ENCODE assay signal across 10 cellular contexts in genomic region chr12:110537605-110538409, GRCh38. TPM values are rescaled to one million over a fixed set of nuclear protein-coding genes. Genes with fewer than 3 reads are reported as not detected.
A peak's percentile ranks its signal among the peaks of the same experiment; 100 is the strongest.
DNase-seq lines count a peak whose midpoint lies in the region; ATAC-seq and TF ChIP-seq lines count a peak whose summit lies in the region.
"Had no signal": no experiment of that assay in that cellular context is flagged by ENCODE, and none has a peak within 500 bp of the region (broad histone marks: within the 10 kb centered on the region; RNA-seq: fewer than 3 reads in every experiment).

No MANE protein-coding gene starts in this region.

- H3K9me3 Mint-ChIP-seq in mesothelial cell of epicardium: no peaks in the 10 kb centered on the region

- H3K27ac Mint-ChIP-seq in mesothelial cell of epicardium (peak overlapping the region; percentile 37), T-helper 17 cell (no peak overlapping the region)
- H3K27ac Mint-ChIP-seq: progenitor cell of endocrine pancreas had no signal

- peaks cover 7 to 49% (median 26%) of the 10 kb centered on the region in 4 donors for H3K36me3 ChIP-seq in upper lobe of left lung

- WGBS in upper lobe of left lung, 2 donors: 58 to 81% methylated on average over 8 to 9 of the region's 9 CpGs

- TF ChIP-seq CTCF in coronary artery (IDR thresholded peaks at IDR 0.05) (no peak), mesothelial cell of epicardium (IDR thresholded peaks at IDR 0.05; ENCODE audit: unreplicated experiment) (no peak), upper lobe of left lung (IDR thresholded peaks at IDR 0.05) (no peak)

- DNase-seq in SKM-1 treated with dmso at 0.1 percent for 144 hours (lab: John Stamatoyannopoulos, UW; ENCODE audit: unreplicated experiment) (peak; percentile 30), SKM-1 (lab: John Stamatoyannopoulos, UW; ENCODE audit: unreplicated experiment) (no peak), coronary artery (ENCODE audit: low spot score) (peak; percentile 82), mesothelial cell of epicardium (ENCODE audit: low spot score in 2 of 2, unreplicated experiment in 2 of 2) (no peak), upper lobe of left lung (peak in 1 of 2 donors; percentile 84), T-helper 17 cell (no peak)
- DNase-seq: GF-D8 had no signal

- H3K4me1 ChIP-seq in upper lobe of left lung: peaks cover 2 to 15% (median 9%) of the 10 kb centered on the region in 4 donors

- H3K4me1 Mint-ChIP-seq in mesothelial cell of epicardium (peaks cover 14% of the 10 kb centered on the region), T-helper 17 cell (peaks cover 2% of the 10 kb centered on the region)

- H3K9me3 ChIP-seq in upper lobe of left lung: no peaks in the 10 kb centered on the region
- no peaks in the 10 kb centered on the region for H3K9me3 ChIP-seq in T-helper 17 cell (ENCODE audit: control insufficient read depth, low read length, poor library complexity, severe bottlenecking)

- ATAC-seq in upper lobe of left lung (ENCODE audit: low FRiP score in 2 of 2): peak; percentile 32 to 86
- ATAC-seq in T-helper 17 cell: no peak
- ATAC-seq in GM18868 (IDR thresholded peaks at IDR 0.05; ENCODE audit: unreplicated experiment): no peak
- no peak for ATAC-seq in GM21529 (IDR thresholded peaks at IDR 0.05; ENCODE audit: unreplicated experiment)

- H3K4me3 ChIP-seq in coronary artery: peak overlapping the region; percentile 52
- H3K4me3 ChIP-seq in upper lobe of left lung: no peak overlapping the region

- H3K27me3 ChIP-seq in upper lobe of left lung: no peaks in the 10 kb centered on the region

- no peak for TF ChIP-seq POLR2A in upper lobe of left lung (IDR thresholded peaks at IDR 0.05)

- no peak overlapping the region for H3K4me3 Mint-ChIP-seq in mesothelial cell of epicardium
- no peak overlapping the region for H3K4me3 Mint-ChIP-seq in T-helper 17 cell

- H3K36me3 Mint-ChIP-seq in mesothelial cell of epicardium (peaks cover 9% of the 10 kb centered on the region), T-helper 17 cell (ENCODE audit: low read depth) (peaks cover 2% of the 10 kb centered on the region)

- no peaks in the 10 kb centered on the region for H3K27me3 Mint-ChIP-seq in mesothelial cell of epicardium (ENCODE audit: low read depth)
- no peaks in the 10 kb centered on the region for H3K27me3 Mint-ChIP-seq in T-helper 17 cell
- H3K27me3 Mint-ChIP-seq: progenitor cell of endocrine pancreas had no signal

- H3K27ac ChIP-seq in coronary artery (peak overlapping the region; percentile 56 to 92), upper lobe of left lung (peak overlapping the region; percentile 13 to 40 (median 20))

- no peak for TF ChIP-seq EP300 in upper lobe of left lung (IDR thresholded peaks at IDR 0.05)

RNA-seq across cellular contexts. Expression of gene RAD9B, which starts 35.7 kb away (rescaled TPM):
- total RNA-seq in mesothelial cell of epicardium (0.51 to 0.73 TPM (median 0.54 TPM) in 3 replicates), upper lobe of left lung (1 to 10 TPM in 2 of 6 donors, under 1 TPM in 3, not detected in 1; 0.15 to 2.1 (median 0.94) TPM), T-helper 17 cell (under 1 TPM; 0.37 to 0.62 TPM)

RNA-seq across cellular contexts. Expression of gene VPS29, which starts 35.9 kb away (rescaled TPM):
- total RNA-seq in mesothelial cell of epicardium (71.3 to 77.0 TPM (median 74.2 TPM) in 3 replicates), upper lobe of left lung (100 to 1,000 TPM in 1 of 6 donors, 10 to 100 TPM in 5; 29.9 to 102 (median 86.7) TPM), T-helper 17 cell (10 to 100 TPM; 81.0 to 96.3 TPM)

RNA-seq across cellular contexts. Expression of gene PPTC7, which starts 45.3 kb away (rescaled TPM):
- total RNA-seq in mesothelial cell of epicardium (14.2 to 15.3 TPM (median 14.5 TPM) in 3 replicates), upper lobe of left lung (10 to 100 TPM; 22.0 to 40.8 (median 25.2) TPM), T-helper 17 cell (10 to 100 TPM; 45.5 to 49.4 TPM)

Comparison
In these comparisons a context has a peak if more than half of its experiments do, and no peak if none do; other contexts are left out.
1. DNase-seq: peak in SKM-1 treated with dmso at 0.1 percent for 144 hours (single experiment) and coronary artery (single experiment); none in SKM-1 (single experiment), mesothelial cell of epicardium (0 of 2) and T-helper 17 cell (0 of 3).
2. ATAC-seq: peak in upper lobe of left lung (2 of 2); none in T-helper 17 cell (single experiment), GM18868 (single experiment) and GM21529 (single experiment).